Comparison of ENCODE assay signal across 17 cellular contexts in genomic region chr19:13045812-13046211, GRCh38.
"Had no signal": no experiment of that assay in that cellular context is flagged by ENCODE, and none has a peak within 500 bp of the region (broad histone marks: within the 10 kb centered on the region; RNA-seq: fewer than 3 reads in every experiment).

No MANE protein-coding gene starts in this region.

- H3K4me2 ChIP-seq: neural progenitor cell had no signal

- ATAC-seq: activated CD4-positive, alpha-beta T cell treated with anti-CD3 and anti-CD28 coated beads for 36 hours; activated CD8-positive, alpha-beta T cell treated with anti-CD3 and anti-CD28 coated beads for 36 hours; activated T-cell treated with anti-CD3 and anti-CD28 coated beads, Interleukin-2, amount 50 U/mL, for 72 hours; left lung; pancreas; T-cell had no signal

- H3K27ac ChIP-seq: neural progenitor cell, pancreas had no signal

- H3K27me3 ChIP-seq: left lung, pancreas, stomach had no signal

- H3K4me3 ChIP-seq: coronary artery, left lung, neural progenitor cell, pancreas, skin epidermis, stomach had no signal

- H3K9ac ChIP-seq: neural progenitor cell had no signal

- H3K9me3 ChIP-seq: left lung, pancreas, stomach had no signal

- DNase-seq: activated CD4-positive, alpha-beta T cell treated with anti-CD3 and anti-CD28 coated beads for 36 hours; activated CD8-positive, alpha-beta memory T cell treated with anti-CD3 and anti-CD28 coated beads, Interleukin-2, amount 50 U/mL, for 4 hours; activated CD8-positive, alpha-beta T cell treated with anti-CD3 and anti-CD28 coated beads for 36 hours; activated gamma-delta T cell treated with Interleukin-2 at 50 U/mL for 16 hours; activated naive CD8-positive, alpha-beta T cell treated with anti-CD3 and anti-CD28 coated beads for 36 hours; activated T-cell treated with anti-CD3 and anti-CD28 coated beads, Interleukin-2, amount 50 U/mL, for 72 hours; effector memory CD4-positive, alpha-beta T cell; head of caudate nucleus; left lung; pancreas; stimulated activated CD4-positive, alpha-beta T cell treated with anti-CD3 and anti-CD28 coated beads, Interleukin-4, amount 100 ng/mL, for 4 hours; stomach; T-cell; T1000 had no signal

- H2AFZ ChIP-seq: neural progenitor cell had no signal

- H3K36me3 ChIP-seq: left lung, neural progenitor cell, pancreas, stomach had no signal
